In the genomic region with DNA sequence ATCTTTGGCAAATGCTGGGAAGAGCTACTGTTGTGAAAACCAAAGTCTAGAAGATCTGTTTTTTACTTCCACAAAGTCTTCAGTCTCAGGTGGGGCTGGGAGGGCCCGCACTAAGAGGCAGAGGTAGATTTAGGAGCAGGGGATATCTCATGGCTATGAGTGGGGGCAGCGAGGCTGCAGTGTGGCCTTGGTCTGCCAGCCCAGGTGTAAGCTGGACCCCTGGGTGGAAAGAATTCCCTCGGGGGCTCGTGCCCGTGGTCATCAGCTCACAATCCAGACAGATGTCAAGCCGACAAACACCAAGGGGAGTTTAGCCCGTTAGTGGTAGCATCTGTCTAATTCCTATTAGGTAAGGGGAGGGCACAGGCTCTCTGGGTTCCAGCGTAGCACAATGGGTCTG, we compare ENCODE assay signal across 25 cellular contexts. TPM values are rescaled to one million over a fixed set of nuclear protein-coding genes. Genes with fewer than 3 reads are reported as not detected.
"Had no signal": no experiment of that assay in that cellular context is flagged by ENCODE, and none has a peak within 500 bp of the region (broad histone marks: within the 10 kb centered on the region; RNA-seq: fewer than 3 reads in every experiment).

No MANE protein-coding gene starts in this region.

- H3K4me3 Mint-ChIP-seq: memory B cell; mesothelial cell of epicardium; natural killer cell treated with Interleukin-12 subunit alpha and Interleukin-12 subunit beta and Interleukin-15 and Interleukin-18, amount 100 ng/mL, for 72 hours; neural progenitor cell; stimulated activated memory B cell treated with anti-CD40 and anti-IgM and Interleukin-4, amounts not matched to agents 10 μg/mL and 1 μg/mL and 100 μg/mL, for 72 hours; type B pancreatic cell had no signal

- H3K36me3 Mint-ChIP-seq: memory B cell; mesothelial cell of epicardium; naive B cell; natural killer cell treated with Interleukin-12 subunit alpha and Interleukin-12 subunit beta and Interleukin-15 and Interleukin-18, amount 100 ng/mL, for 72 hours; stimulated activated memory B cell treated with anti-CD40 and anti-IgM and Interleukin-4, amounts not matched to agents 10 μg/mL and 1 μg/mL and 100 μg/mL, for 72 hours; type B pancreatic cell had no signal

- H3K9me3 Mint-ChIP-seq: memory B cell; mesothelial cell of epicardium; natural killer cell treated with Interleukin-12 subunit alpha and Interleukin-12 subunit beta and Interleukin-15 and Interleukin-18, amount 100 ng/mL, for 72 hours; neural progenitor cell; stimulated activated memory B cell treated with anti-CD40 and anti-IgM and Interleukin-4, amounts not matched to agents 10 μg/mL and 1 μg/mL and 100 μg/mL, for 72 hours; type B pancreatic cell had no signal

- H3K4me3 ChIP-seq: dorsolateral prefrontal cortex, gastrocnemius medialis, lung, mucosa of descending colon, neural progenitor cell, prostate gland, right atrium auricular region, testis, tibial artery had no signal

- H3K27ac Mint-ChIP-seq: memory B cell; mesothelial cell of epicardium; naive B cell; natural killer cell treated with Interleukin-12 subunit alpha and Interleukin-12 subunit beta and Interleukin-15 and Interleukin-18, amount 100 ng/mL, for 72 hours; neural progenitor cell; stimulated activated memory B cell treated with anti-CD40 and anti-IgM and Interleukin-4, amounts not matched to agents 10 μg/mL and 1 μg/mL and 100 μg/mL, for 72 hours; type B pancreatic cell had no signal

- DNase-seq: dorsolateral prefrontal cortex; effector CD4-positive, alpha-beta T cell; foreskin fibroblast; gastrocnemius medialis; head of caudate nucleus; left ventricle myocardium superior; mucosa of descending colon; naive B cell; stimulated activated CD4-positive, alpha-beta T cell treated with anti-CD3 and anti-CD28 coated beads, Interleukin-4, amount 100 ng/mL, for 4 hours; stimulated activated naive CD8-positive, alpha-beta T cell treated with anti-CD3 and anti-CD28 coated beads, Interleukin-15, Interleukin-2, amounts not matched to agents 100 U/mL and 50 U/mL, for 24 hours; substantia nigra; testis; tibial artery had no signal

- H3K27ac ChIP-seq: dorsolateral prefrontal cortex, epithelial cell of prostate, gastrocnemius medialis, neural progenitor cell, prostate gland, right atrium auricular region, testis, tibial artery had no signal

- ATAC-seq: esophagus mucosa; gastrocnemius medialis; left ventricle myocardium superior; mucosa of descending colon; natural killer cell treated with Interleukin-12 subunit alpha and Interleukin-12 subunit beta and Interleukin-15 and Interleukin-18, amount 100 ng/mL, for 72 hours; sciatic nerve; stimulated activated memory B cell treated with anti-CD40 and anti-IgM and Interleukin-4, amounts not matched to agents 10 μg/mL and 1 μg/mL and 100 μg/mL, for 72 hours; stimulated activated naive CD8-positive, alpha-beta T cell treated with anti-CD3 and anti-CD28 coated beads, Interleukin-15, Interleukin-2, amounts not matched to agents 100 U/mL and 50 U/mL, for 24 hours had no signal

- H3K9me3 ChIP-seq: gastrocnemius medialis, mucosa of descending colon, prostate gland, right atrium auricular region, testis, tibial artery had no signal

- H3K4me1 Mint-ChIP-seq: memory B cell; naive B cell; stimulated activated memory B cell treated with anti-CD40 and anti-IgM and Interleukin-4, amounts not matched to agents 10 μg/mL and 1 μg/mL and 100 μg/mL, for 72 hours had no signal

- H3K27me3 ChIP-seq: dorsolateral prefrontal cortex, gastrocnemius medialis, neural progenitor cell, right atrium auricular region, testis had no signal

- H3K36me3 ChIP-seq: gastrocnemius medialis, neural progenitor cell, prostate gland, right atrium auricular region, tibial artery had no signal

RNA-seq across cellular contexts. Expression of a gene that starts 9.0 kb away (rescaled TPM):
- total RNA-seq: natural killer cell treated with Interleukin-12 subunit alpha and Interleukin-12 subunit beta and Interleukin-15 and Interleukin-18, amount 100 ng/mL, for 72 hours had no signal
